28 cellular contexts compared by ENCODE assay signal in the genomic region with DNA sequence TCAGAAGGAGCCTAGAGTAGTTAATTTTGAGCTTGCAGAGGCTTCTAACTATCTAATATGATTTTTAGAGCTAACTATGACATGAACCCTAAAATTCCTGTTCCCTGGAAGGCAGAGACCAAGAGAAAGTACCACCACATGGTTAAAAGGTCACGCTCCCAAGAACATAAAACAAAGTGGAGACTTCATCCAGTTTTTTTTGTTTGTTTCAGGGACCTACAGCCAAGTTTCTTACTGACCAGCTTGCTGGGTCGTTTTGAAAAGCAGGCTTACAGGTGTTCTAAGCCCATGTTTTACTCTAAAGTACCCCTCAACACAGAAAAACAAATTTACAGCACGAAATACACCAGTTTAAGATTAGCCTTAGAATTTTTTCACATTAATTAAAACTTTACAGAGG.
"Had no signal": no experiment of that assay in that cellular context is flagged by ENCODE, and none has a peak within 500 bp of the region (broad histone marks: within the 10 kb centered on the region; RNA-seq: fewer than 3 reads in every experiment).

No MANE protein-coding gene starts in this region.

- DNase-seq: cerebellar nuclear complex; cortex of kidney; effector memory CD8-positive, alpha-beta T cell; erythroblast; hypothalamus; immature natural killer cell; islet precursor cell; kidney glomerular epithelial cell; left colon; mesenchymal stem cell; naive thymus-derived CD8-positive, alpha-beta T cell; stimulated activated CD4-positive, alpha-beta T cell treated with anti-CD3 and anti-CD28 coated beads, Interleukin-12 subunit alpha, Interleukin-12 subunit beta, amount 100 ng/mL, for 4 hours; stimulated activated CD4-positive, alpha-beta T cell treated with anti-CD3 and anti-CD28 coated beads, Interleukin-2, amount 100 ng/mL, for 24 hours; stimulated activated CD4-positive, alpha-beta T cell treated with anti-CD3 and anti-CD28 coated beads, Interleukin-4, amount 100 ng/mL, for 24 hours; stimulated activated naive CD4-positive, alpha-beta T cell treated with Interleukin-2 at 50 U/mL for 16 hours; stomach; thyroid gland; upper lobe of left lung had no signal

- H3K4me3 ChIP-seq: lung, prostate gland, right atrium auricular region, smooth muscle cell, stomach, thyroid gland, upper lobe of left lung had no signal

- H3K4me2 ChIP-seq: smooth muscle cell had no signal

- H3K9me3 ChIP-seq: prostate gland, right atrium auricular region, stomach, thyroid gland, upper lobe of left lung had no signal

- FAIRE-seq: endometrium, frontal cortex, urothelium cell line had no signal

- H3K4me1 ChIP-seq: prostate gland, right atrium auricular region, thyroid gland, upper lobe of left lung had no signal

- H3K27ac Mint-ChIP-seq: immature natural killer cell; stimulated activated effector memory CD8-positive, alpha-beta T cell treated with anti-CD3 and anti-CD28 coated beads, Interleukin-12 subunit alpha, Interleukin-12 subunit beta, amount 100 ng/mL, for 72 hours had no signal

- H3K27ac ChIP-seq: prostate gland, right atrium auricular region, stomach, thyroid gland, upper lobe of left lung had no signal

- H3K4me3 Mint-ChIP-seq: effector memory CD8-positive, alpha-beta T cell; immature natural killer cell; naive thymus-derived CD8-positive, alpha-beta T cell; neural crest cell; stimulated activated effector memory CD8-positive, alpha-beta T cell treated with anti-CD3 and anti-CD28 coated beads, Interleukin-12 subunit alpha, Interleukin-12 subunit beta, amount 100 ng/mL, for 72 hours had no signal

- H3K27me3 ChIP-seq: right atrium auricular region, stomach, thyroid gland, upper lobe of left lung had no signal

- H3K36me3 Mint-ChIP-seq: immature natural killer cell; naive thymus-derived CD8-positive, alpha-beta T cell; stimulated activated effector memory CD8-positive, alpha-beta T cell treated with anti-CD3 and anti-CD28 coated beads, Interleukin-12 subunit alpha, Interleukin-12 subunit beta, amount 100 ng/mL, for 72 hours had no signal

- H3K36me3 ChIP-seq: prostate gland, right atrium auricular region, stomach, thyroid gland, upper lobe of left lung had no signal

- ATAC-seq: effector memory CD8-positive, alpha-beta T cell; left colon; naive thymus-derived CD8-positive, alpha-beta T cell; sciatic nerve; stimulated activated effector memory CD8-positive, alpha-beta T cell treated with anti-CD3 and anti-CD28 coated beads, Interleukin-12 subunit alpha, Interleukin-12 subunit beta, amount 100 ng/mL, for 72 hours had no signal

- H3K4me1 Mint-ChIP-seq: immature natural killer cell; naive thymus-derived CD8-positive, alpha-beta T cell; stimulated activated effector memory CD8-positive, alpha-beta T cell treated with anti-CD3 and anti-CD28 coated beads, Interleukin-12 subunit alpha, Interleukin-12 subunit beta, amount 100 ng/mL, for 72 hours had no signal

- H3K9me3 Mint-ChIP-seq: effector memory CD8-positive, alpha-beta T cell; immature natural killer cell; naive thymus-derived CD8-positive, alpha-beta T cell; neural crest cell; stimulated activated effector memory CD8-positive, alpha-beta T cell treated with anti-CD3 and anti-CD28 coated beads, Interleukin-12 subunit alpha, Interleukin-12 subunit beta, amount 100 ng/mL, for 72 hours had no signal
